Comparison of ENCODE assay signal across 10 cellular contexts in the genomic region with DNA sequence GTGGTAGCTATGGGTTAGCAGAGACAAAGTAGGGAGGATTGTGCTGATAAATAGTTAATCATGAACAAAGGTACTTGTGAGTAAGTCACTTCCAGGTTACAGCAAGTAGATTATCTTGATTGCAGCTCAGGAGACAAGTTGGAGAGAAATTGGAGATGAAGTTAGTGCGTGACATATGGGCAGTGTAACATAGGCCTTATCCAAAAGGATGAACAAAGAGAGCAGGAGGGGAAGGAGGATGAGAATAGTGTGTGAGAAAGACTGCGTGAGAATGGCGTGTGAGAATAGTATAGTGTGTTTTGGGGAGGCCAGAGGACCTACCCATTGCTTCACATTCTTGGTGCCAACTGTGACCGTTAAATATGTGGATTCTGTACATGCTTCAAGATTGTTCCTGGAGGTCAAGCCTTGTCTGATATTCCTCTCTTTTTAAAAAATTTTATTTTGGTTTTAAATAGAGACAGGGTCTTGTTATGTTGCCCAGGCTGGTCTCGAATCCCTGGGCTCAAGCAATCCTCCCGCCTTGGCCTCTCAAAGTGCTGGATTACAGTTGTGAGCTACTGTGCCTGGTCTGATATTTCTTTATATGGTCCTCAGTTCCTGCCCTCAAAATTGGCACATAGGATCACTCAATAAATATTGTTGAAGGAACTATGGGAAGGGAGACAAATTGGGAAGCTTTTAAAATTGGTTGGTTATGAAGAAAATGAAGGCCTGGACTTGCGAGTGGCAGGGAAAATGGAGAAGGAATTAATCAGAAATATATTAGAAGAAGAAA. TPM values are rescaled to one million over a fixed set of nuclear protein-coding genes. Genes with fewer than 3 reads are reported as not detected.
A peak's percentile ranks its signal among the peaks of the same experiment; 100 is the strongest.
DNase-seq lines count a peak whose midpoint lies in the region; ATAC-seq and TF ChIP-seq lines count a peak whose summit lies in the region.
"Had no signal": no experiment of that assay in that cellular context is flagged by ENCODE, and none has a peak within 500 bp of the region (broad histone marks: within the 10 kb centered on the region; RNA-seq: fewer than 3 reads in every experiment).

No MANE protein-coding gene starts in this region.

- H2AFZ ChIP-seq in smooth muscle cell (ENCODE audit: low read depth) = no peak overlapping the region
- H2AFZ ChIP-seq: parathyroid adenoma had no signal

- no peaks in the 10 kb centered on the region for H3K9me3 ChIP-seq in adipocyte (ENCODE audit: control insufficient read depth, low read length)
- no peaks in the 10 kb centered on the region for H3K9me3 ChIP-seq in iPS-18a (ENCODE audit: control insufficient read depth, low read depth, low read length)
- no peaks in the 10 kb centered on the region for H3K9me3 ChIP-seq in smooth muscle cell (replicated peaks; ENCODE audit: low read depth)

- H3F3A ChIP-seq in smooth muscle cell (ENCODE audit: low read depth) = peaks cover 27% of the 10 kb centered on the region

- H3K4me2 ChIP-seq in smooth muscle cell = peak overlapping the region; percentile 88

- DNase-seq in HFF-Myc (ENCODE audit: extremely low read depth, low read depth) (no peak), adipocyte (ENCODE audit: low read depth) (no peak), smooth muscle cell (lab: John Stamatoyannopoulos, UW; ENCODE audit: unreplicated experiment) (no peak), LoVo (ENCODE audit: low spot score) (no peak), T1000 (lab: John Stamatoyannopoulos, UW) (no peak)
- DNase-seq: activated gamma-delta T cell, NCI-H2081 treated with DMSO at 0.1 percent for 48 hours had no signal

- peaks cover 4% of the 10 kb centered on the region for H3K36me3 ChIP-seq in adipocyte (ENCODE audit: control insufficient read depth, insufficient read depth, low read length, severe bottlenecking)
- H3K36me3 ChIP-seq in iPS-18a (ENCODE audit: control insufficient read depth, low read depth, low read length) = peaks cover 33% of the 10 kb centered on the region
- no peaks in the 10 kb centered on the region for H3K36me3 ChIP-seq in smooth muscle cell (ENCODE audit: low read depth)

- H3K4me3 ChIP-seq in HFF-Myc (replicated peaks; ENCODE audit: low read depth, low read length) (peak overlapping the region; percentile 100), adipocyte (ENCODE audit: low read length) (peak overlapping the region; percentile 100), iPS-18a (ENCODE audit: low read length) (peak overlapping the region; percentile 84), smooth muscle cell (peak overlapping the region; percentile 93)

- TF ChIP-seq CTCF in HFF-Myc (IDR thresholded peaks at IDR 0.05; ENCODE audit: low read depth, low read length, missing control alignments) (no peak), smooth muscle cell (IDR thresholded peaks at IDR 0.05; ENCODE audit: borderline replicate concordance, insufficient read depth, poor library complexity, severe bottlenecking) (no peak)

- H3K9ac ChIP-seq in adipocyte (ENCODE audit: low read length) (no peak overlapping the region), iPS-18a (ENCODE audit: low read length) (peak overlapping the region; percentile 12), smooth muscle cell (ENCODE audit: low read depth) (peak overlapping the region; percentile 7)
- H3K9ac ChIP-seq: parathyroid adenoma had no signal

- no peak for ATAC-seq in GM19452 (IDR thresholded peaks at IDR 0.05; ENCODE audit: unreplicated experiment)

- H3K79me2 ChIP-seq in smooth muscle cell (ENCODE audit: low read depth) = peaks cover 81% of the 10 kb centered on the region

- H3K4me1 ChIP-seq in adipocyte (ENCODE audit: control insufficient read depth, insufficient read depth, low read length) = peaks cover 37% of the 10 kb centered on the region
- H3K4me1 ChIP-seq in iPS-18a (ENCODE audit: control insufficient read depth, low read depth, low read length) = peaks cover 31% of the 10 kb centered on the region
- H3K4me1 ChIP-seq in smooth muscle cell (ENCODE audit: low read depth) = peaks cover 22% of the 10 kb centered on the region

- 85% methylated on average over 7 of the region's 7 CpGs for WGBS in smooth muscle cell (ENCODE audit: low lambda C conversion rate)

- H3K27me3 ChIP-seq in adipocyte (replicated peaks; ENCODE audit: control insufficient read depth, insufficient read depth, low read length) (no peaks in the 10 kb centered on the region), iPS-18a (ENCODE audit: control insufficient read depth, insufficient read depth, low read length) (no peaks in the 10 kb centered on the region), smooth muscle cell (ENCODE audit: low read depth) (no peaks in the 10 kb centered on the region)

- H3K27ac ChIP-seq in iPS-18a (ENCODE audit: low read length) (no peak overlapping the region), smooth muscle cell (ENCODE audit: low read depth) (peak overlapping the region; percentile 85)
- H3K27ac ChIP-seq: parathyroid adenoma had no signal

- H4K20me1 ChIP-seq in smooth muscle cell (ENCODE audit: low read depth) = peaks cover 81% of the 10 kb centered on the region

RNA-seq across cellular contexts. Expression of a gene that starts 3.2 kb away (rescaled TPM):
- total RNA-seq in smooth muscle cell = 187 and 190 TPM in 2 replicates
- polyA plus RNA-seq in smooth muscle cell = 128 TPM in 2 replicates
